ENCODE assay signal across 2 cellular contexts in genomic region chr12:49887091-49887490, GRCh38.
TF ChIP-seq lines count a peak whose summit lies in the region.

No MANE protein-coding gene starts in this region.

TF ChIP-seq in HepG2, 621 proteins besides CTCF, POLR2A, EP300 and RAD21:
- TF ChIP-seq MBNL3 (CRISPR knock-in tag; conservative IDR thresholded peaks at IDR 0.05) (no peak), ZNF234 (CRISPR knock-in tag; conservative IDR thresholded peaks at IDR 0.05) (no peak), SOX5 (CRISPR knock-in tag; IDR thresholded peaks at IDR 0.05; ENCODE audit: borderline replicate concordance) (no peak), ATAD3A (CRISPR knock-in tag; IDR thresholded peaks at IDR 0.05) (no peak)

TF ChIP-seq in K562, 482 proteins besides CTCF, POLR2A, EP300 and RAD21:
- TF ChIP-seq EGR1 (conservative IDR thresholded peaks at IDR 0.05): 0 out of 2 replicates have a peak, but pooled peaks have one; percentile 20
- no peak for TF ChIP-seq ERF (CRISPR knock-in tag; IDR thresholded peaks at IDR 0.05)
